29 cellular contexts compared by ENCODE assay signal in the genomic region with DNA sequence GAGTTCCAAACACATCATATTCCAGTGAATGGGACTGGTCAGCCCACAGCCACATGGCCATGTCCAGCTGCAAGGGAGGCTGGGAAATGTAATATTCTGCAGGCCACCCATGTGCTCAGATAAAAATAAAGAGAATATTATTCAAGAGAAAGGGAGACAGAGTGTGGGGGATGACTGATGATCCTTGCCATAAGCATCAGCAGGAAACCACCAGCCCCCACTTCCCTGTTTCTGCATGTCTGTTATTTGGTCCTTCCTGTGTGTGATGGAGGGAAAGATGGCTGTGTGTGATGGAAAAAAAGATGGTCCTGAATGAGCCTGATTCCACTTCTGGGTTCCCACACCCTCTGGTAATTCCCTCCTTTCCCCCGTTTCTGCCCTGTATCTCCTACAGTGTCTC. TPM values are rescaled to one million over a fixed set of nuclear protein-coding genes. Genes with fewer than 3 reads are reported as not detected.
DNase-seq lines count a peak whose midpoint lies in the region; ATAC-seq lines count a peak whose summit lies in the region.
"Had no signal": no experiment of that assay in that cellular context is flagged by ENCODE, and none has a peak within 500 bp of the region (broad histone marks: within the 10 kb centered on the region; RNA-seq: fewer than 3 reads in every experiment).

No MANE protein-coding gene starts in this region.

- no peak for ATAC-seq in activated CD4-positive, alpha-beta T cell treated with anti-CD3 and anti-CD28 coated beads for 36 hours
- ATAC-seq: HCT116 had no signal

- peak overlapping the region; percentile 1 to 74 (median 51); a peak in 21 of 22 replicates for H3K4me2 ChIP-seq in BLaER1 treated with 17β-estradiol and CSF1 and Interleukin-3, amounts not matched to agents 10 nM and 100 nM
- H3K4me2 ChIP-seq: PC-9 had no signal

- no peaks in the 10 kb centered on the region for H3K27me3 Mint-ChIP-seq in activated CD4-positive, alpha-beta T cell treated with anti-CD3 and anti-CD28 coated beads for 36 hours

- intact Hi-C loops in activated CD4-positive, alpha-beta T cell treated with anti-CD3 and anti-CD28 coated beads for 36 hours (cut with DNase I, micrococcal nuclease) = no loop called here

- H3K9me3 Mint-ChIP-seq in activated CD4-positive, alpha-beta T cell treated with anti-CD3 and anti-CD28 coated beads for 36 hours (ENCODE audit: low read depth) = no peaks in the 10 kb centered on the region

- POLR2A ChIA-PET in activated CD4-positive, alpha-beta T cell treated with anti-CD3 and anti-CD28 coated beads for 36 hours (lab: Charles Lee) = no interaction called here

- H4K20me1 ChIP-seq in BLaER1 treated with 17β-estradiol and CSF1 and Interleukin-3, amounts not matched to agents 10 nM and 100 nM = no peaks in the 10 kb centered on the region

- DNase-seq in GDM1 (lab: John Stamatoyannopoulos, UW) = peak; percentile 47
- peak; percentile 66 for DNase-seq in MV-4-11 (lab: John Stamatoyannopoulos, UW)
- DNase-seq in UCSD-AML1 (lab: John Stamatoyannopoulos, UW; ENCODE audit: unreplicated experiment) = peak; percentile 42
- DNase-seq in stimulated activated CD4-positive, alpha-beta T cell treated with anti-CD3 and anti-CD28 coated beads, Interleukin-4, amount 100 ng/mL, for 4 hours = no peak
- DNase-seq in NCI-H446 (lab: John Stamatoyannopoulos, UW) = no peak
- DNase-seq in midbrain (lab: John Stamatoyannopoulos, UW) = no peak
- DNase-seq in activated CD4-positive, alpha-beta T cell treated with anti-CD3 and anti-CD28 coated beads for 36 hours = no peak
- DNase-seq: Calu3; CD8-positive, alpha-beta memory T cell; DMS79 treated with DMSO at 0.1 percent for 48 hours; IMR-90; Karpas-422; NCI-H1092; NCI-H1417 treated with DMSO at 0.1 percent for 48 hours; NCI-H1694 treated with DMSO at 0.1 percent for 48 hours; NCI-H2081; NCI-H2171; NCI-H345; NCI-H524 treated with DMSO at 0.1 percent for 48 hours; NCI-H774; PC-9; Right ventricle myocardium superior; RPMI8226 had no signal

- no peak overlapping the region for H3K9ac ChIP-seq in BLaER1 treated with 17β-estradiol and CSF1 and Interleukin-3, amounts not matched to agents 10 nM and 100 nM

- no peaks in the 10 kb centered on the region for H3K36me3 Mint-ChIP-seq in activated CD4-positive, alpha-beta T cell treated with anti-CD3 and anti-CD28 coated beads for 36 hours (ENCODE audit: low read depth)
- H3K36me3 Mint-ChIP-seq: CD14-positive monocyte had no signal

- H3K36me3 ChIP-seq in BLaER1 treated with 17β-estradiol and CSF1 and Interleukin-3, amounts not matched to agents 10 nM and 100 nM = no peaks in the 10 kb centered on the region

- H3K4me3 ChIP-seq in BLaER1 treated with 17β-estradiol and CSF1 and Interleukin-3, amounts not matched to agents 10 nM and 100 nM = no peak overlapping the region
- H3K4me3 ChIP-seq: PC-9 had no signal

- no peak overlapping the region for H3K27ac Mint-ChIP-seq in activated CD4-positive, alpha-beta T cell treated with anti-CD3 and anti-CD28 coated beads for 36 hours
- H3K27ac Mint-ChIP-seq: CD8-positive, alpha-beta memory T cell had no signal

- peaks cover 10 to 16% (median 14%) of the 10 kb centered on the region in 10 experiments for H3K4me1 ChIP-seq in BLaER1 treated with 17β-estradiol and CSF1 and Interleukin-3, amounts not matched to agents 10 nM and 100 nM

- no peak overlapping the region for H3K4me3 Mint-ChIP-seq in activated CD4-positive, alpha-beta T cell treated with anti-CD3 and anti-CD28 coated beads for 36 hours
- H3K4me3 Mint-ChIP-seq: CD14-positive monocyte; CD8-positive, alpha-beta memory T cell had no signal

- no peaks in the 10 kb centered on the region for H3K27me3 ChIP-seq in BLaER1 treated with 17β-estradiol and CSF1 and Interleukin-3, amounts not matched to agents 10 nM and 100 nM

- CTCF ChIA-PET in activated CD4-positive, alpha-beta T cell treated with anti-CD3 and anti-CD28 coated beads for 36 hours (lab: Charles Lee) = no interaction called here

- peak overlapping the region in 4 of 11 experiments; percentile 1 to 52 (median 20); a peak in 2 of 22 replicates for H3K27ac ChIP-seq in BLaER1 treated with 17β-estradiol and CSF1 and Interleukin-3, amounts not matched to agents 10 nM and 100 nM
- H3K27ac ChIP-seq: PC-9 had no signal

- H3K9me3 ChIP-seq in BLaER1 treated with 17β-estradiol and CSF1 and Interleukin-3, amounts not matched to agents 10 nM and 100 nM (replicated peaks in 1 of 11) = no peaks in the 10 kb centered on the region

- H3K4me1 Mint-ChIP-seq in activated CD4-positive, alpha-beta T cell treated with anti-CD3 and anti-CD28 coated beads for 36 hours = no peaks in the 10 kb centered on the region
- H3K4me1 Mint-ChIP-seq: CD8-positive, alpha-beta memory T cell had no signal

RNA-seq across cellular contexts. Expression of gene RSPO4, which starts 13.1 kb away (rescaled TPM):
- not detected for total RNA-seq in activated CD4-positive, alpha-beta T cell treated with anti-CD3 and anti-CD28 coated beads for 36 hours
- total RNA-seq: A673; Calu3; CD8-positive, alpha-beta memory T cell; H4; IMR-90; M059J; PC-9; Right ventricle myocardium superior had no signal

Comparison
In these comparisons a context has a peak if more than half of its experiments do, and no peak if none do; other contexts are left out.
1. DNase-seq: peak in GDM1 (single experiment), MV-4-11 (single experiment) and UCSD-AML1 (single experiment); none in stimulated activated CD4-positive, alpha-beta T cell treated with anti-CD3 and anti-CD28 coated beads, Interleukin-4, amount 100 ng/mL, for 4 hours (0 of 2), NCI-H446 (0 of 2), midbrain (single experiment) and activated CD4-positive, alpha-beta T cell treated with anti-CD3 and anti-CD28 coated beads for 36 hours (single experiment).